8 cellular contexts compared by ENCODE assay signal in genomic region chrX:155641371-155641770, GRCh38. TPM values are rescaled to one million over a fixed set of nuclear protein-coding genes. Genes with fewer than 3 reads are reported as not detected.
A peak's percentile ranks its signal among the peaks of the same experiment; 100 is the strongest.
DNase-seq lines count a peak whose midpoint lies in the region; ATAC-seq, FAIRE-seq and TF ChIP-seq lines count a peak whose summit lies in the region.
"Not testable (repeated sequence)": the region's sequence is repeated elsewhere in the genome, so short reads cannot be mapped to it uniquely, and the experiment has no call there.

No MANE protein-coding gene starts in this region.

- H3K27me3 Mint-ChIP-seq in T-helper 17 cell; activated naive CD4-positive, alpha-beta T cell treated with anti-CD3 and anti-CD28 coated beads for 36 hours (ENCODE audit: low read depth): not testable (repeated sequence)

- not testable (repeated sequence) for H3K4me1 ChIP-seq in heart left ventricle; rectal smooth muscle tissue (ENCODE audit: control insufficient read depth, insufficient read depth, low read length); upper lobe of right lung

- peak overlapping the region; percentile 32 for H3K4me3 ChIP-seq in coronary artery
- H3K4me3 ChIP-seq in heart left ventricle = peak overlapping the region in 10 of 12 donors; percentile 15 to 54 (median 38)
- H3K4me3 ChIP-seq in rectal smooth muscle tissue (ENCODE audit: low read length) = peak overlapping the region; percentile 15
- peak overlapping the region; percentile 24 for H3K4me3 ChIP-seq in upper lobe of right lung

- H3K27ac ChIP-seq in coronary artery; heart left ventricle; rectal smooth muscle tissue (ENCODE audit: low read depth, low read length); upper lobe of right lung: not testable (repeated sequence)

- WGBS in heart left ventricle, 4 donors = 42 to 50% (median 47%) methylated on average over 14 of the region's 14 CpGs

- H3K36me3 Mint-ChIP-seq in T-helper 17 cell (ENCODE audit: low read depth); activated naive CD4-positive, alpha-beta T cell treated with anti-CD3 and anti-CD28 coated beads for 36 hours (ENCODE audit: low read depth): not testable (repeated sequence)

- H3K27me3 ChIP-seq in heart left ventricle; rectal smooth muscle tissue (ENCODE audit: control insufficient read depth, insufficient read depth, low read length); upper lobe of right lung: not testable (repeated sequence)

- H3K4me1 Mint-ChIP-seq in T-helper 17 cell; activated naive CD4-positive, alpha-beta T cell treated with anti-CD3 and anti-CD28 coated beads for 36 hours (ENCODE audit: low read depth): not testable (repeated sequence)

- H3K9me3 ChIP-seq in T-helper 17 cell (ENCODE audit: control insufficient read depth, low read length, poor library complexity, severe bottlenecking); heart left ventricle; upper lobe of right lung: not testable (repeated sequence)

- FAIRE-seq in GM19239 (lab: Jason Lieb, UNC) = peak; percentile 54

- intact Hi-C loops in activated naive CD4-positive, alpha-beta T cell treated with anti-CD3 and anti-CD28 coated beads for 36 hours (cut with micrococcal nuclease); heart left ventricle (cut with DNase I); upper lobe of right lung (cut with DNase I): not testable (repeated sequence)

- not testable (repeated sequence) for ATAC-seq in T-helper 17 cell, heart left ventricle, upper lobe of right lung

- CTCF ChIA-PET in activated naive CD4-positive, alpha-beta T cell treated with anti-CD3 and anti-CD28 coated beads for 36 hours (lab: Charles Lee) = not testable (repeated sequence)

- not testable (repeated sequence) for H3K36me3 ChIP-seq in heart left ventricle; rectal smooth muscle tissue (ENCODE audit: control insufficient read depth, insufficient read depth, low read length); upper lobe of right lung

- DNase-seq in GM19239 (ENCODE audit: insufficient read length, low spot score); T-helper 17 cell; coronary artery (ENCODE audit: low spot score); heart left ventricle; upper lobe of right lung: not testable (repeated sequence)
- peak; percentile 7 for DNase-seq in activated naive CD4-positive, alpha-beta T cell treated with anti-CD3 and anti-CD28 coated beads for 36 hours
- peak; percentile 1 for DNase-seq in medulla oblongata (ENCODE audit: extremely low spot score)

- not testable (repeated sequence) for TF ChIP-seq POLR2A in heart left ventricle (IDR thresholded peaks at IDR 0.05)

- H3K4me3 Mint-ChIP-seq in T-helper 17 cell = peak overlapping the region; percentile 89
- H3K4me3 Mint-ChIP-seq in activated naive CD4-positive, alpha-beta T cell treated with anti-CD3 and anti-CD28 coated beads for 36 hours = peak overlapping the region; percentile 69

- H3K27ac Mint-ChIP-seq in T-helper 17 cell = peak overlapping the region; percentile 75
- H3K27ac Mint-ChIP-seq in activated naive CD4-positive, alpha-beta T cell treated with anti-CD3 and anti-CD28 coated beads for 36 hours = not testable (repeated sequence)

- TF ChIP-seq CTCF in coronary artery (IDR thresholded peaks at IDR 0.05); heart left ventricle (IDR thresholded peaks at IDR 0.05); upper lobe of right lung (IDR thresholded peaks at IDR 0.05): not testable (repeated sequence)

- not testable (repeated sequence) for H3K9ac ChIP-seq in rectal smooth muscle tissue (ENCODE audit: low read length)

- H3K9me3 Mint-ChIP-seq in activated naive CD4-positive, alpha-beta T cell treated with anti-CD3 and anti-CD28 coated beads for 36 hours = not testable (repeated sequence)

RNA-seq across cellular contexts. Expression of gene TMLHE, which starts 28.6 kb away (rescaled TPM):
- total RNA-seq in T-helper 17 cell = 10 to 100 TPM in 1 of 2 donors, 1 to 10 TPM in 1; 6.6 to 14.4 TPM
- total RNA-seq in activated naive CD4-positive, alpha-beta T cell treated with anti-CD3 and anti-CD28 coated beads for 36 hours = 10 to 100 TPM; 13.2 to 14.7 TPM
- total RNA-seq in heart left ventricle = 10 to 100 TPM; 27.9 to 55.4 (median 42.9) TPM
- 10 to 100 TPM; 10.8 to 16.4 TPM for polyA plus RNA-seq in heart left ventricle
- 14.2 TPM for total RNA-seq in upper lobe of right lung

RNA-seq across cellular contexts. Expression of gene SPRY3, which starts 29.0 kb away (rescaled TPM):
- total RNA-seq in T-helper 17 cell = under 1 TPM; 0.87 to 0.96 TPM
- under 1 TPM; 0.12 to 0.15 TPM for total RNA-seq in activated naive CD4-positive, alpha-beta T cell treated with anti-CD3 and anti-CD28 coated beads for 36 hours
- 1 to 10 TPM in 4 of 9 donors, under 1 TPM in 5; 0.60 to 2.3 (median 0.98) TPM for total RNA-seq in heart left ventricle
- under 1 TPM; 0.34 to 0.53 TPM for polyA plus RNA-seq in heart left ventricle
- total RNA-seq in upper lobe of right lung = 0.98 TPM
